ENCODE assay signal across 28 cellular contexts in the genomic region with DNA sequence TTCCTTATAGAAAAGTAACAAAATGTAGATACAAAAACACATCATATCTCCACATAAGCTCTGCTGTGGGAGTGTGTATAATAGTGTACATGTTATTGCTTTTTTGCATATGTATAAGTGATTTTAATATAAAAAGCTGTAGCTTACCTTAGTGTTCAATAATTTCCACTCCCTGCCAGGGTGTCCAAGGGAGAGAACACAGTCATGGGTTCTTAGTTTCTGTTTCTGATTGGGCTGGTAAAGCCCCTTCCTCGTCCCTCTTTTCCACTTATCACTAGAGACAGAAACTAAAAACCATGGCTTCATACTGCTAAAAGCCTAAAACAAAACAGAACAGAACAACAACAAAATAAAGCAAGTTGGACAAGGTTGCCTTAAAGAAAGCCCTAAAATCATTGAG.
"Had no signal": no experiment of that assay in that cellular context is flagged by ENCODE, and none has a peak within 500 bp of the region (broad histone marks: within the 10 kb centered on the region; RNA-seq: fewer than 3 reads in every experiment).

No MANE protein-coding gene starts in this region.

- H3K4me3 ChIP-seq: coronary artery, dorsolateral prefrontal cortex, esophagus squamous epithelium, gastrocnemius medialis, heart right ventricle, left lung, lower lobe of right lung, mucosa of descending colon had no signal

- H3K27ac ChIP-seq: coronary artery, epithelial cell of prostate, esophagus squamous epithelium, gastrocnemius medialis, heart right ventricle, left lung, lower lobe of right lung had no signal

- H3K4me1 ChIP-seq: gastrocnemius medialis, left lung, lower lobe of right lung had no signal

- ATAC-seq: esophagus mucosa, gastrocnemius medialis, heart right ventricle, left lung, left ventricle myocardium superior, lower lobe of right lung had no signal

- H3K36me3 ChIP-seq: esophagus squamous epithelium, gastrocnemius medialis, heart right ventricle, left lung, lower lobe of right lung had no signal

- DNase-seq: dermis blood vessel endothelial cell; dorsolateral prefrontal cortex; effector CD4-positive, alpha-beta T cell; effector memory CD4-positive, alpha-beta T cell; erythroblast; esophagus squamous epithelium; foreskin fibroblast; foreskin melanocyte; gastrocnemius medialis; glutamatergic neuron; head of caudate nucleus; heart right ventricle; hippocampal formation; left cardiac atrium; left lung; left ventricle myocardium superior; lower lobe of right lung; mesenchymal stem cell; mucosa of descending colon; naive B cell had no signal

- H3K9me3 ChIP-seq: gastrocnemius medialis, lower lobe of right lung had no signal

- H3K27me3 ChIP-seq: dorsolateral prefrontal cortex, esophagus squamous epithelium, gastrocnemius medialis, left lung had no signal

- FAIRE-seq: colon, endothelial cell of umbilical vein, islet of Langerhans, keratinocyte had no signal

- H3K4me3 Mint-ChIP-seq: mesothelial cell of epicardium, naive B cell had no signal

- H3K27ac Mint-ChIP-seq: mesothelial cell of epicardium, naive B cell had no signal
